ENCODE assay signal across 7 cellular contexts in genomic region chr12:122880668-122881067, GRCh38. TPM values are rescaled to one million over a fixed set of nuclear protein-coding genes. Genes with fewer than 3 reads are reported as not detected.
DNase-seq lines count a peak whose midpoint lies in the region; ATAC-seq and TF ChIP-seq lines count a peak whose summit lies in the region.

No MANE protein-coding gene starts in this region.

- TF ChIP-seq POLR2A in transverse colon (IDR thresholded peaks at IDR 0.05), result no peak

- peak; percentile 55 for DNase-seq in ELR (ENCODE audit: low read depth)
- DNase-seq in NCI-H1694 (lab: John Stamatoyannopoulos, UW), result peak; percentile 49
- DNase-seq in astrocyte of the hippocampus (ENCODE audit: low read depth, low spot score), result peak; percentile 58
- DNase-seq in kidney epithelial cell (ENCODE audit: low read depth), result peak; percentile 42
- DNase-seq in transverse colon, result no peak
- DNase-seq in activated gamma-delta T cell (lab: John Stamatoyannopoulos, UW), result no peak

- H3K27me3 ChIP-seq in kidney epithelial cell (ENCODE audit: control insufficient read depth, insufficient read depth, low read length), result no peaks in the 10 kb centered on the region
- no peaks in the 10 kb centered on the region for H3K27me3 ChIP-seq in transverse colon

- H3K4me1 ChIP-seq in transverse colon, result peaks cover 11 to 84% (median 26%) of the 10 kb centered on the region in 4 donors

- intact Hi-C loops in transverse colon (cut with DNase I; ENCODE audit: low total_unique reads), result no loop called here

- no peak overlapping the region for H3K27ac ChIP-seq in transverse colon

- in situ Hi-C loops in transverse colon (cut with MboI; ENCODE audit: low pct_ligation_motif_present in 1 of 4, low pct_unique_long_range_greater_than_20kb in 1 of 4, low sequenced_read_pairs in 3 of 4), result no loop called here

- no peak for ATAC-seq in HG03139 (IDR thresholded peaks at IDR 0.05; ENCODE audit: unreplicated experiment)

- no peaks in the 10 kb centered on the region for H3K36me3 ChIP-seq in kidney epithelial cell (ENCODE audit: control insufficient read depth, insufficient read depth, low read length)
- H3K36me3 ChIP-seq in transverse colon, result no peaks in the 10 kb centered on the region

- TF ChIP-seq EP300 in transverse colon (IDR thresholded peaks at IDR 0.05; ENCODE audit: low read depth), result no peak

- H3K4me3 ChIP-seq in kidney epithelial cell (ENCODE audit: low read depth, low read length), result no peak overlapping the region
- no peak overlapping the region for H3K4me3 ChIP-seq in transverse colon

- 53 to 65% methylated on average over 4 to 8 of the region's 8 CpGs for WGBS in transverse colon (ENCODE audit: low coverage in 1 of 2), 2 donors

- TF ChIP-seq CTCF in kidney epithelial cell (IDR thresholded peaks at IDR 0.05; ENCODE audit: insufficient read depth, low read length, poor library complexity, severe bottlenecking) (peak; percentile 74), transverse colon (IDR thresholded peaks at IDR 0.05) (peak in 3 of 5 experiments; percentile 6 to 14 (median 9))

- no peaks in the 10 kb centered on the region for H3K9me3 ChIP-seq in transverse colon

RNA-seq across cellular contexts. Expression of gene VPS37B, which starts 15.3 kb away (rescaled TPM):
- 81.5 and 83.9 TPM in 2 replicates for total RNA-seq in kidney epithelial cell
- total RNA-seq in transverse colon, result 100 to 1,000 TPM in 2 of 4 donors, 10 to 100 TPM in 2; 46.6 to 126 (median 104) TPM

RNA-seq across cellular contexts. Expression of gene HIP1R, which starts 45.4 kb away (rescaled TPM):
- total RNA-seq in kidney epithelial cell (86.5 and 108 TPM in 2 replicates), transverse colon (100 to 1,000 TPM in 2 of 4 donors, 10 to 100 TPM in 2; 72.4 to 459 (median 146) TPM)

Comparison
In these comparisons a context has a peak if more than half of its experiments do, and no peak if none do; other contexts are left out.
1. DNase-seq: peak in ELR (single experiment), NCI-H1694 (single experiment), astrocyte of the hippocampus (single experiment) and kidney epithelial cell (single experiment); none in transverse colon (single experiment) and activated gamma-delta T cell (single experiment).